8 cellular contexts compared by ENCODE assay signal in the genomic region with DNA sequence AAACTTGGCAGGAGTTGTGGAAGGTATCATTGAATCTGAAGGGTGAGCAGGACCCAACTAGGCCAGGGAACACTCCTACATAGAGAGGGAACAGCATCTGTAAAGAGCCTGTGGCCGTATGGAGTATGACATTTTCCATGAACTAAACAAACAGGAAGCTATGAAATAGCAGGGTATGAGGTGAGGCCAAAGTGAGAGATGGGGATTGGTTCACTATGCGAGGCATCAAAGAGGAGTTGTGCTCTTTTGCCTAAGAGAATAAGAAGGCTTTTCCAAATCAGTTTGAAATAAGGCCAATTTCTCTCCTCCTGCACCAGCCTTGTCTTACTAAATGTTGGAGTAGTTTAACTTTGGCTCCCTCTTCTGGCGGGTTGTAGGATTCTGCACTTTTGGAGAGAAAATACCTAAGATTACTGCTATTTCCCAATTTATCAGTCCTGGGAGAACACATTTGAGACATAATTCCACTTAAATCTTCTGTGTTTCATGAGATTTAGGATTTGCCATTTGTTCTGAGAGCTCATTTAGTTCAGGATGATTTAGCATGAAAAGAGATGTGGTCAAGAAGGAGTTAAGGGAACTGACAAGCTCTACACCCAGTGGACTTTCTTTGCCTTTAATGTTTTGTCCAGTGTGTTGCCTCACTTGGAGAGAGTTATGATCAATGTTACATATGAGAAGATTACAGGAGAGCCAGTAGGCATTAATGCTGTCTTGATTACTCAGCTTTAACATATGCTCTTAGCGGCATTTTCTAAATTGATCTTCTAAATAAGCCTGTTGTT. TPM values are rescaled to one million over a fixed set of nuclear protein-coding genes. Genes with fewer than 3 reads are reported as not detected.
DNase-seq lines count a peak whose midpoint lies in the region; ATAC-seq and TF ChIP-seq lines count a peak whose summit lies in the region.

No MANE protein-coding gene starts in this region.

- H3K4me1 Mint-ChIP-seq in activated CD4-positive, alpha-beta T cell treated with anti-CD3 and anti-CD28 coated beads, Interleukin-2, amount 10 ng/mL, durations not matched to agents 7 days and 5 days = peaks cover 25% of the 10 kb centered on the region
- peaks cover 4% of the 10 kb centered on the region for H3K4me1 Mint-ChIP-seq in endodermal cell

- no peak overlapping the region for H3K27ac Mint-ChIP-seq in activated CD4-positive, alpha-beta T cell treated with anti-CD3 and anti-CD28 coated beads, Interleukin-2, amount 10 ng/mL, durations not matched to agents 7 days and 5 days
- H3K27ac Mint-ChIP-seq in endodermal cell = no peak overlapping the region

- peaks cover 10% of the 10 kb centered on the region for H3K36me3 Mint-ChIP-seq in activated CD4-positive, alpha-beta T cell treated with anti-CD3 and anti-CD28 coated beads, Interleukin-2, amount 10 ng/mL, durations not matched to agents 7 days and 5 days (ENCODE audit: low read depth)
- peaks cover 2% of the 10 kb centered on the region for H3K36me3 Mint-ChIP-seq in endodermal cell (ENCODE audit: low read depth)

- no peak for TF ChIP-seq EP300 in stomach (IDR thresholded peaks at IDR 0.05)

- TF ChIP-seq CTCF in AG09309 (IDR thresholded peaks at IDR 0.05; ENCODE audit: control insufficient read depth, insufficient read depth, low read depth, low read length, missing control alignments) = peak; percentile 79
- TF ChIP-seq CTCF in endodermal cell (conservative IDR thresholded peaks at IDR 0.05) = peak; percentile 91
- TF ChIP-seq CTCF in stomach (IDR thresholded peaks at IDR 0.05) = peak in 5 of 7 experiments; percentile 38 to 74 (median 68)

- H3K36me3 ChIP-seq in endodermal cell (ENCODE audit: control insufficient read depth, insufficient read depth, low read length) (peaks cover 34% of the 10 kb centered on the region), stomach (peaks cover 0 to 36% (median 16%) of the 10 kb centered on the region in 4 donors)

- no peak overlapping the region for H3K4me3 Mint-ChIP-seq in activated CD4-positive, alpha-beta T cell treated with anti-CD3 and anti-CD28 coated beads, Interleukin-2, amount 10 ng/mL, durations not matched to agents 7 days and 5 days
- no peak overlapping the region for H3K4me3 Mint-ChIP-seq in endodermal cell

- POLR2A ChIA-PET in activated CD4-positive, alpha-beta T cell treated with anti-CD3 and anti-CD28 coated beads, Interleukin-2, amount 10 ng/mL, durations not matched to agents 7 days and 5 days (lab: Charles Lee) = no interaction called here

- no peak for ATAC-seq in HG02678 (IDR thresholded peaks at IDR 0.05; ENCODE audit: unreplicated experiment)

- no peak for DNase-seq in AG09309 (ENCODE audit: low read depth)
- peak; percentile 11 for DNase-seq in GM19240 (ENCODE audit: insufficient read length, low spot score)
- peak; percentile 81 for DNase-seq in NCI-H2227 (lab: John Stamatoyannopoulos, UW; ENCODE audit: unreplicated experiment)
- DNase-seq in activated CD4-positive, alpha-beta T cell treated with anti-CD3 and anti-CD28 coated beads, Interleukin-2, amount 10 ng/mL, durations not matched to agents 7 days and 5 days = peak; percentile 75
- peak; percentile 83 for DNase-seq in endodermal cell
- DNase-seq in midbrain (lab: John Stamatoyannopoulos, UW) = peak; percentile 87
- DNase-seq in stomach = peak; percentile 40

- no peak overlapping the region for H3K9ac ChIP-seq in endodermal cell (ENCODE audit: extremely low read depth, low read length, poor library complexity, severe bottlenecking)

- peaks cover 5% of the 10 kb centered on the region for H3K4me1 ChIP-seq in endodermal cell (ENCODE audit: control insufficient read depth, insufficient read depth, low read length)
- peaks cover 0 to 21% (median 3%) of the 10 kb centered on the region in 4 donors for H3K4me1 ChIP-seq in stomach

- WGBS in endodermal cell (ENCODE audit: insufficient coverage in 1 of 2, insufficient read length in 1 of 2), 2 experiments = 0 to 62% methylated on average over 1 to 4 of the region's 4 CpGs
- 33 to 40% (median 38%) methylated on average over 4 of the region's 4 CpGs for WGBS in stomach, 5 donors

- H3K9me3 ChIP-seq in endodermal cell (ENCODE audit: control insufficient read depth, low read length) (no peaks in the 10 kb centered on the region), stomach (no peaks in the 10 kb centered on the region)

- CTCF ChIA-PET in activated CD4-positive, alpha-beta T cell treated with anti-CD3 and anti-CD28 coated beads, Interleukin-2, amount 10 ng/mL, durations not matched to agents 7 days and 5 days (lab: Charles Lee) = interaction anchor here (1.0 to 2.9 kb wide), 8 partner anchors 10 to 471 kb away, joined by 3 to 13 read pairs (median 4); no protein-coding TSS in a partner anchor

- H3K4me3 ChIP-seq in AG09309 (ENCODE audit: control insufficient read depth, low read depth, low read length) (no peak overlapping the region), endodermal cell (ENCODE audit: low read length) (no peak overlapping the region), stomach (no peak overlapping the region)

- H3K27ac ChIP-seq in endodermal cell (ENCODE audit: low read depth, low read length) (no peak overlapping the region), stomach (no peak overlapping the region)

- no peak for TF ChIP-seq POLR2A in stomach (IDR thresholded peaks at IDR 0.05)

- no peaks in the 10 kb centered on the region for H3K27me3 Mint-ChIP-seq in activated CD4-positive, alpha-beta T cell treated with anti-CD3 and anti-CD28 coated beads, Interleukin-2, amount 10 ng/mL, durations not matched to agents 7 days and 5 days
- H3K27me3 Mint-ChIP-seq in endodermal cell (ENCODE audit: insufficient read depth) = no peaks in the 10 kb centered on the region

- intact Hi-C loops in stomach (cut with DNase I; ENCODE audit: low total_unique reads) = loop anchor here (10.0 kb wide), 2 partner anchors 239 to 469 kb away; no protein-coding TSS in a partner anchor

- H3K27me3 ChIP-seq in endodermal cell (ENCODE audit: control insufficient read depth, insufficient read depth, low read length, poor library complexity, severe bottlenecking) = no peaks in the 10 kb centered on the region
- no peaks in the 10 kb centered on the region for H3K27me3 ChIP-seq in stomach

- no peaks in the 10 kb centered on the region for H3K9me3 Mint-ChIP-seq in activated CD4-positive, alpha-beta T cell treated with anti-CD3 and anti-CD28 coated beads, Interleukin-2, amount 10 ng/mL, durations not matched to agents 7 days and 5 days
- H3K9me3 Mint-ChIP-seq in endodermal cell = no peaks in the 10 kb centered on the region

RNA-seq across cellular contexts. Expression of a gene that starts 55.4 kb away (rescaled TPM):
- total RNA-seq in activated CD4-positive, alpha-beta T cell treated with anti-CD3 and anti-CD28 coated beads, Interleukin-2, amount 10 ng/mL, durations not matched to agents 7 days and 5 days = 10 to 100 TPM; 40.2 to 41.8 TPM
- 10 to 100 TPM; 22.4 to 40.2 TPM for total RNA-seq in endodermal cell
- polyA plus RNA-seq in endodermal cell (2013, experiment 1 of 2) = 10.8 TPM
- polyA plus RNA-seq in endodermal cell (2013, experiment 2 of 2) = 10.1 TPM
- 10 to 100 TPM in 4 of 5 donors, 1 to 10 TPM in 1; 2.9 to 64.8 (median 18.9) TPM for total RNA-seq in stomach
- polyA plus RNA-seq in stomach = 1 to 10 TPM in 2 of 3 donors, under 1 TPM in 1; 0.92 to 1.9 (median 1.8) TPM
